ENCODE assay signal across 26 cellular contexts in the genomic region with DNA sequence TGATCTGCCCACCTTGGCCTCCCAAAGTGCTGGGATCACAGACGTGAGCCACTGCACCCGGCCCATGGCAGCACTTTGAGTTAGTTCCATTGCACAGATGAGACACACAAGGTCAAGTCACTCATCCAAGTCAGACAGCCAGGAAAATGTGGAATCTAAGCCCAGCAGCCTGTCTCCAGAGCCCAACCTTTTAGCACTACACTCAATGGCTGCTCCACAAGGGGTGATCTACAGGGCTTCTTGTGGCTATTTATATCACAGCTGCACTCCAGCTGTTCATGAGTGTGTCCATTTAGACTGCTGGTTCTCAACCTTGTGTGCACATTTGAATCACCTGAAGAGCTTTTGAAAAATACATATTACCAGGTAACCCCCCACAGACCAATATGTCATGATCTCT.
"Had no signal": no experiment of that assay in that cellular context is flagged by ENCODE, and none has a peak within 500 bp of the region (broad histone marks: within the 10 kb centered on the region; RNA-seq: fewer than 3 reads in every experiment).

No MANE protein-coding gene starts in this region.

- H3K4me1 Mint-ChIP-seq: stimulated activated naive B cell treated with anti-CD40 and anti-IgM and Interleukin-4, amounts not matched to agents 10 μg/mL and 1 μg/mL and 100 μg/mL, for 72 hours had no signal

- H3K27ac ChIP-seq: colonic mucosa, dorsolateral prefrontal cortex, foreskin keratinocyte, ovary, thyroid gland, upper lobe of left lung, vagina had no signal

- H3K9me3 ChIP-seq: colonic mucosa, ovary, stomach, thyroid gland, upper lobe of left lung, vagina had no signal

- H3K4me3 Mint-ChIP-seq: activated CD4-positive, alpha-beta memory T cell treated with anti-CD3 and anti-CD28 coated beads, Interleukin-2, amount 10 ng/mL, durations not matched to agents 7 days and 5 days; activated CD4-positive, alpha-beta T cell treated with anti-CD3 and anti-CD28 coated beads, Interleukin-2, amount 10 ng/mL, durations not matched to agents 7 days and 5 days; activated T-cell treated with anti-CD3 and anti-CD28 coated beads, Interleukin-2, amount 50 U/mL, for 72 hours; mesothelial cell of epicardium; naive thymus-derived CD4-positive, alpha-beta T cell; stimulated activated naive B cell treated with anti-CD40 and anti-IgM and Interleukin-4, amounts not matched to agents 10 μg/mL and 1 μg/mL and 100 μg/mL, for 72 hours; T-helper 17 cell had no signal

- H3K36me3 Mint-ChIP-seq: mesothelial cell of epicardium; stimulated activated naive B cell treated with anti-CD40 and anti-IgM and Interleukin-4, amounts not matched to agents 10 μg/mL and 1 μg/mL and 100 μg/mL, for 72 hours had no signal

- H3K4me3 ChIP-seq: colonic mucosa, dorsolateral prefrontal cortex, ovary, stomach, thyroid gland, upper lobe of left lung, vagina had no signal

- H3K27me3 ChIP-seq: colonic mucosa, dorsolateral prefrontal cortex, foreskin keratinocyte, ovary, stomach, thyroid gland, upper lobe of left lung, vagina had no signal

- ATAC-seq: activated naive CD4-positive, alpha-beta T cell treated with anti-CD3 and anti-CD28 coated beads, Interleukin-2, amount 50 U/mL, for 72 hours; activated T-cell treated with anti-CD3 and anti-CD28 coated beads, Interleukin-2, amount 50 U/mL, for 72 hours; foreskin keratinocyte; naive thymus-derived CD4-positive, alpha-beta T cell; stimulated activated naive B cell treated with anti-CD40 and anti-IgM and Interleukin-4, amounts not matched to agents 10 μg/mL and 1 μg/mL and 100 μg/mL, for 72 hours; T-helper 17 cell had no signal

- DNase-seq: activated CD4-positive, alpha-beta memory T cell treated with anti-CD3 and anti-CD28 coated beads, Interleukin-2, amount 10 ng/mL, durations not matched to agents 7 days and 5 days; activated CD4-positive, alpha-beta T cell treated with anti-CD3 and anti-CD28 coated beads, Interleukin-2, amount 10 ng/mL, durations not matched to agents 7 days and 5 days; activated CD4-positive, CD25-positive, alpha-beta regulatory T cell treated with anti-CD3 and anti-CD28 coated beads, Interleukin-2, amount 50 U/mL, for 72 hours; activated naive CD4-positive, alpha-beta T cell; activated T-cell treated with anti-CD3 and anti-CD28 coated beads for 4 hours; activated T-cell treated with anti-CD3 and anti-CD28 coated beads, Interleukin-2, amount 50 U/mL, for 72 hours; anterior cingulate cortex; colonic mucosa; dorsolateral prefrontal cortex; effector memory CD4-positive, alpha-beta T cell; foreskin keratinocyte; mammary epithelial cell; naive thymus-derived CD4-positive, alpha-beta T cell; ovary; stimulated activated CD4-positive, alpha-beta T cell treated with anti-CD3 and anti-CD28 coated beads, Interleukin-15, amount 100 ng/mL, for 24 hours; stimulated activated CD4-positive, alpha-beta T cell treated with anti-CD3 and anti-CD28 coated beads, Interleukin-2, amount 100 ng/mL, for 24 hours; stimulated activated naive B cell treated with anti-CD40 and anti-IgM and Interleukin-4, amounts not matched to agents 10 μg/mL and 1 μg/mL and 100 μg/mL, for 72 hours; stomach; T-helper 17 cell; T1000; thyroid gland; upper lobe of left lung had no signal

- H3K4me1 ChIP-seq: colonic mucosa, foreskin keratinocyte, thyroid gland, vagina had no signal

- H3K36me3 ChIP-seq: colonic mucosa, ovary, thyroid gland, upper lobe of left lung had no signal

- H3K27me3 Mint-ChIP-seq: activated CD4-positive, alpha-beta memory T cell treated with anti-CD3 and anti-CD28 coated beads, Interleukin-2, amount 10 ng/mL, durations not matched to agents 7 days and 5 days; activated CD4-positive, alpha-beta T cell treated with anti-CD3 and anti-CD28 coated beads, Interleukin-2, amount 10 ng/mL, durations not matched to agents 7 days and 5 days; naive thymus-derived CD4-positive, alpha-beta T cell; progenitor cell of endocrine pancreas; T-helper 17 cell had no signal

- H3K27ac Mint-ChIP-seq: activated CD4-positive, alpha-beta memory T cell treated with anti-CD3 and anti-CD28 coated beads, Interleukin-2, amount 10 ng/mL, durations not matched to agents 7 days and 5 days; activated CD4-positive, alpha-beta T cell treated with anti-CD3 and anti-CD28 coated beads, Interleukin-2, amount 10 ng/mL, durations not matched to agents 7 days and 5 days; activated naive CD4-positive, alpha-beta T cell treated with anti-CD3 and anti-CD28 coated beads, Interleukin-2, amount 50 U/mL, for 72 hours; activated T-cell treated with anti-CD3 and anti-CD28 coated beads, Interleukin-2, amount 50 U/mL, for 72 hours; mesothelial cell of epicardium; naive thymus-derived CD4-positive, alpha-beta T cell; progenitor cell of endocrine pancreas; stimulated activated naive B cell treated with anti-CD40 and anti-IgM and Interleukin-4, amounts not matched to agents 10 μg/mL and 1 μg/mL and 100 μg/mL, for 72 hours; T-helper 17 cell had no signal

- H3K9me3 Mint-ChIP-seq: activated CD4-positive, alpha-beta memory T cell treated with anti-CD3 and anti-CD28 coated beads, Interleukin-2, amount 10 ng/mL, durations not matched to agents 7 days and 5 days; activated CD4-positive, alpha-beta T cell treated with anti-CD3 and anti-CD28 coated beads, Interleukin-2, amount 10 ng/mL, durations not matched to agents 7 days and 5 days; activated naive CD4-positive, alpha-beta T cell treated with anti-CD3 and anti-CD28 coated beads, Interleukin-2, amount 50 U/mL, for 72 hours; activated T-cell treated with anti-CD3 and anti-CD28 coated beads, Interleukin-2, amount 50 U/mL, for 72 hours; naive thymus-derived CD4-positive, alpha-beta T cell had no signal
